ENCODE assay signal across 16 cellular contexts in the genomic region with DNA sequence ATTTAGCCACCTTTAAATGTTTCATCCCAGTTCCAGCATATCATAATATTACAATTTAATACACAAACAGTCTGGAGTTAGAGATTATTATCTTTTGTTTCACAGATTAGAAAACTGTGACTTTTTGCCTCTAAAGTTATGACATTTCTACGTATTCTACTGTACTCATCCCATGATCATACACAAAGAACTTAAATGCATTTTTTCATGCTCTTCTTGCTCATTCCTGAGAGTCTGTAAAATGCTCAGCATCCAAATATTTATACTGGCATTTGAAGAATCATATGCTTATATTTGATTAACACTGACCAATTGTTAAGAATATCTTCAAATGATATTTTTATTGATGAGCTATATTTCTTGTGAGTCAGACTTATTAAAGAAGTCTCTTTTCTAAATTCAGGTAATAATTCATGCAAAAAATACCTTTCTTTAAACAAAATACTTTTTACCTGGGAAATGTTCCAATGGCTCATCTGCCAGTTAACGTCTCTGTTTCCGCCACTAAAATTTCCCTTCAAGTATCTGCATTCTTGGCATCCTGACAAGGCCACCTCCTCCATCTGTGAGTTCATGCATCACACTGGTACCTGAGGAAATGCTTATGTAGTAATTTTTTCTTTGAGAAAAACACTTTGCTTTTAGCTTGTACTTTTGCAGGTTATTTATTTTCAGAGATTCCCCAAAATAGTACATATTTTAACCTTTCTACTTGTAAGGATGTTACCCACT.
DNase-seq lines count a peak whose midpoint lies in the region; ATAC-seq, FAIRE-seq and TF ChIP-seq lines count a peak whose summit lies in the region.
"Had no signal": no experiment of that assay in that cellular context is flagged by ENCODE, and none has a peak within 500 bp of the region (broad histone marks: within the 10 kb centered on the region; RNA-seq: fewer than 3 reads in every experiment).

No MANE protein-coding gene starts in this region.

- 41 to 49% methylated on average over 3 of the region's 3 CpGs for WGBS in lower leg skin, 2 donors

- no peak overlapping the region for H3K4me3 Mint-ChIP-seq in stimulated activated naive CD8-positive, alpha-beta T cell treated with anti-CD3 and anti-CD28 coated beads, Interleukin-15, Interleukin-2, amounts not matched to agents 100 ng/mL and 50 ng/mL, for 24 hours
- H3K4me3 Mint-ChIP-seq: central memory CD8-positive, alpha-beta T cell had no signal

- DNase-seq in stimulated activated naive CD8-positive, alpha-beta T cell treated with anti-CD3 and anti-CD28 coated beads, Interleukin-15, Interleukin-2, amounts not matched to agents 100 U/mL and 50 U/mL, for 24 hours: no peak
- peak; percentile 97 for DNase-seq in RPMI8226
- peak; percentile 75 for DNase-seq in epithelial cell of esophagus (ENCODE audit: low read depth)
- DNase-seq in urothelium cell line (ENCODE audit: low spot score): peak; percentile 36
- DNase-seq in SKM-1 treated with dmso at 0.1 percent for 144 hours (lab: John Stamatoyannopoulos, UW; ENCODE audit: unreplicated experiment): no peak
- no peak for DNase-seq in lower leg skin (ENCODE audit: low spot score in 2 of 2)
- DNase-seq: DMS53, glutamatergic neuron, NCI-H446 treated with DMSO at 0.1 percent for 48 hours, stomach had no signal

- peak overlapping the region; percentile 2 for H3K27ac Mint-ChIP-seq in stimulated activated naive CD8-positive, alpha-beta T cell treated with anti-CD3 and anti-CD28 coated beads, Interleukin-15, Interleukin-2, amounts not matched to agents 100 ng/mL and 50 ng/mL, for 24 hours

- H3K4me1 Mint-ChIP-seq in stimulated activated naive CD8-positive, alpha-beta T cell treated with anti-CD3 and anti-CD28 coated beads, Interleukin-15, Interleukin-2, amounts not matched to agents 100 ng/mL and 50 ng/mL, for 24 hours (ENCODE audit: low read depth): peaks cover 36% of the 10 kb centered on the region

- H3K4me3 ChIP-seq in epithelial cell of esophagus (ENCODE audit: low read length) (no peak overlapping the region), lower leg skin (ENCODE audit: low read depth, poor library complexity, severe bottlenecking) (no peak overlapping the region)
- H3K4me3 ChIP-seq: BLaER1, stomach had no signal

- intact Hi-C loops in lower leg skin (cut with DNase I; ENCODE audit: low total_unique reads): no loop called here

- no peak for TF ChIP-seq CTCF in epithelial cell of esophagus (IDR thresholded peaks at IDR 0.05; ENCODE audit: insufficient read depth, low read depth, low read length, missing control alignments)
- TF ChIP-seq CTCF in lower leg skin (IDR thresholded peaks at IDR 0.05): no peak

- no peak for ATAC-seq in stimulated activated naive CD8-positive, alpha-beta T cell treated with anti-CD3 and anti-CD28 coated beads, Interleukin-15, Interleukin-2, amounts not matched to agents 100 U/mL and 50 U/mL, for 24 hours
- ATAC-seq in GM21723 (IDR thresholded peaks at IDR 0.05; ENCODE audit: unreplicated experiment): no peak

- no peaks in the 10 kb centered on the region for H3K36me3 Mint-ChIP-seq in stimulated activated naive CD8-positive, alpha-beta T cell treated with anti-CD3 and anti-CD28 coated beads, Interleukin-15, Interleukin-2, amounts not matched to agents 100 ng/mL and 50 ng/mL, for 24 hours (ENCODE audit: low read depth)

- H3K9me3 Mint-ChIP-seq in stimulated activated naive CD8-positive, alpha-beta T cell treated with anti-CD3 and anti-CD28 coated beads, Interleukin-15, Interleukin-2, amounts not matched to agents 100 ng/mL and 50 ng/mL, for 24 hours: no peaks in the 10 kb centered on the region
- H3K9me3 Mint-ChIP-seq: central memory CD8-positive, alpha-beta T cell had no signal

- no peak for FAIRE-seq in urothelium cell line (lab: Jason Lieb, UNC)
- FAIRE-seq: endothelial cell of umbilical vein, H1 had no signal

- H3K27me3 Mint-ChIP-seq in stimulated activated naive CD8-positive, alpha-beta T cell treated with anti-CD3 and anti-CD28 coated beads, Interleukin-15, Interleukin-2, amounts not matched to agents 100 ng/mL and 50 ng/mL, for 24 hours: no peaks in the 10 kb centered on the region
- H3K27me3 Mint-ChIP-seq: central memory CD8-positive, alpha-beta T cell had no signal

- no peak for TF ChIP-seq POLR2A in lower leg skin (IDR thresholded peaks at IDR 0.05)

Comparison
In these comparisons a context has a peak if more than half of its experiments do, and no peak if none do; other contexts are left out.
1. DNase-seq: peak in RPMI8226 (single experiment), epithelial cell of esophagus (single experiment) and urothelium cell line (single experiment); none in stimulated activated naive CD8-positive, alpha-beta T cell treated with anti-CD3 and anti-CD28 coated beads, Interleukin-15, Interleukin-2, amounts not matched to agents 100 U/mL and 50 U/mL, for 24 hours (single experiment), SKM-1 treated with dmso at 0.1 percent for 144 hours (single experiment) and lower leg skin (0 of 2).